In the genomic region with DNA sequence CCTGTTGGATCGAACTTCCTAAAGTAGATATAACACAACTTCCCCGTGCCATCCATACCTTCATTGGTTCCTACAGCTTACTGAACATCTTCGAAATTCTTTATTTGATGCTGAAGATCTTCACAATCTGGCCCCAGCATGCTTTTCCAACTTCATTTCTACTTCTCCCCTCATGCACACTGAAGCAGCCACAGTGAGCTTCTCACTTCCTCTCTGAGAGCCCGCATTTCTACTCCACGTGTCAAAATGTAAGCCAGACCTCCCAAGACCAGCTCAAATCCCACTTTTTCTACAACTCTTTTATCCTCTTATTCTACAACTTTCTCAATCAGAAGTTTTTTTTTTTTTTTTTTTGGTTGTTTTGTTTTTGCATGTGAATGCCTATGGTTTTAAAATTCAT, we compare ENCODE assay signal across 19 cellular contexts.
A peak's percentile ranks its signal among the peaks of the same experiment; 100 is the strongest.
DNase-seq lines count a peak whose midpoint lies in the region; ATAC-seq, FAIRE-seq and TF ChIP-seq lines count a peak whose summit lies in the region.
"Had no signal": no experiment of that assay in that cellular context is flagged by ENCODE, and none has a peak within 500 bp of the region (broad histone marks: within the 10 kb centered on the region; RNA-seq: fewer than 3 reads in every experiment).

No MANE protein-coding gene starts in this region.

- H3K27me3 Mint-ChIP-seq in stimulated activated naive B cell treated with anti-CD40 and anti-IgM and Interleukin-4, amounts not matched to agents 10 μg/mL and 1 μg/mL and 100 μg/mL, for 72 hours = no peaks in the 10 kb centered on the region
- H3K27me3 Mint-ChIP-seq in activated CD4-positive, alpha-beta memory T cell treated with anti-CD3 and anti-CD28 coated beads for 36 hours = no peaks in the 10 kb centered on the region

- H3K4me3 ChIP-seq in HepG2 (replicated peaks in 1 of 3; ENCODE audit: insufficient read depth in 1 of 3, low read depth in 2 of 3, low read length in 3 of 3) (no peak overlapping the region), right lobe of liver (no peak overlapping the region)
- H3K4me3 ChIP-seq: hepatocyte, left lung, psoas muscle, tibial artery had no signal

- H3K27ac ChIP-seq in HepG2 (ENCODE audit: extremely low read length, insufficient read depth, low read length) (no peak overlapping the region), right lobe of liver (no peak overlapping the region)
- H3K27ac ChIP-seq: hepatocyte, KMS-11, left lung, psoas muscle, tibial artery had no signal

- H3K9ac ChIP-seq in HepG2 (ENCODE audit: insufficient read depth, low read depth, low read length) = no peak overlapping the region
- H3K9ac ChIP-seq: KMS-11 had no signal

- TF ChIP-seq CTCF in HepG2 (CRISPR knock-in tag; IDR thresholded peaks at IDR 0.05) (no peak), right lobe of liver (IDR thresholded peaks at IDR 0.05) (no peak)

- DNase-seq in HepG2 (ENCODE audit: low spot score) (no peak), right lobe of liver (no peak), DMS53 (lab: John Stamatoyannopoulos, UW) (no peak)
- DNase-seq in stimulated activated naive B cell treated with anti-CD40 and anti-IgM and Interleukin-4, amounts not matched to agents 10 μg/mL and 1 μg/mL and 100 μg/mL, for 72 hours = no peak
- DNase-seq in stimulated activated naive CD8-positive, alpha-beta T cell treated with anti-CD3 and anti-CD28 coated beads, Interleukin-15, Interleukin-2, amounts not matched to agents 100 U/mL and 50 U/mL, for 24 hours = no peak
- no peak for DNase-seq in activated CD4-positive, alpha-beta memory T cell treated with anti-CD3 and anti-CD28 coated beads for 36 hours
- DNase-seq: activated CD4-positive, alpha-beta T cell treated with anti-CD3 and anti-CD28 coated beads for 48 hours; left lung; NCI-H187 treated with DMSO at 0.1 percent for 48 hours; NCI-H510A; psoas muscle; tibial artery had no signal

- H2AFZ ChIP-seq in HepG2 (ENCODE audit: low read length) = no peak overlapping the region
- H2AFZ ChIP-seq: hepatocyte had no signal

- peaks cover 21% of the 10 kb centered on the region for H3K4me1 ChIP-seq in HepG2 (ENCODE audit: insufficient read depth, low read length)
- H3K4me1 ChIP-seq in right lobe of liver = no peaks in the 10 kb centered on the region

- TF ChIP-seq POLR2A in HepG2 (IDR thresholded peaks at IDR 0.05; ENCODE audit: insufficient read depth in 1 of 2, low read depth in 2 of 2, low read length in 2 of 2) (no peak), right lobe of liver (IDR thresholded peaks at IDR 0.05) (no peak)

- TF ChIP-seq RAD21 in HepG2 (CRISPR knock-in tag; IDR thresholded peaks at IDR 0.05) = no peak

- TF ChIP-seq EP300 in HepG2 (IDR thresholded peaks at IDR 0.05; ENCODE audit: low read depth in 2 of 2, low read length in 2 of 2) (no peak), HepG2 (CRISPR knock-in tag; IDR thresholded peaks at IDR 0.05; ENCODE audit: borderline replicate concordance) (no peak)

- H3K9me3 ChIP-seq in HepG2 (ENCODE audit: low read length) (no peaks in the 10 kb centered on the region), right lobe of liver (no peaks in the 10 kb centered on the region)
- H3K9me3 ChIP-seq: left lung, psoas muscle, tibial artery had no signal

- H3K36me3 ChIP-seq in HepG2 (replicated peaks in 1 of 2; ENCODE audit: control insufficient read depth in 1 of 2, insufficient read depth in 2 of 2, low read length in 2 of 2) (peaks cover 0 to 4% of the 10 kb centered on the region in 2 experiments; a peak in 1 of 5 replicates), right lobe of liver (no peaks in the 10 kb centered on the region)
- H3K36me3 ChIP-seq: left lung, tibial artery had no signal

- FAIRE-seq in HepG2 (lab: Jason Lieb, UNC) = peak; percentile 4
- FAIRE-seq: D721Med, RCC 7860 had no signal

- no TSS peak for BruUV-seq in HepG2 (replicated peaks; lab: Mats Ljungman, UMichigan)

- peak overlapping the region; percentile 54 to 57 for H3K4me3 Mint-ChIP-seq in stimulated activated naive B cell treated with anti-CD40 and anti-IgM and Interleukin-4, amounts not matched to agents 10 μg/mL and 1 μg/mL and 100 μg/mL, for 72 hours
- H3K4me3 Mint-ChIP-seq in activated CD4-positive, alpha-beta memory T cell treated with anti-CD3 and anti-CD28 coated beads for 36 hours = no peak overlapping the region

- POLR2A ChIA-PET in HepG2 (lab: Yijun Ruan, JAX) = no interaction called here
- POLR2A ChIA-PET in activated CD4-positive, alpha-beta memory T cell treated with anti-CD3 and anti-CD28 coated beads for 36 hours (lab: Charles Lee) = no interaction called here

- no peaks in the 10 kb centered on the region for H3K9me3 Mint-ChIP-seq in stimulated activated naive B cell treated with anti-CD40 and anti-IgM and Interleukin-4, amounts not matched to agents 10 μg/mL and 1 μg/mL and 100 μg/mL, for 72 hours
- no peaks in the 10 kb centered on the region for H3K9me3 Mint-ChIP-seq in activated CD4-positive, alpha-beta memory T cell treated with anti-CD3 and anti-CD28 coated beads for 36 hours
- H3K9me3 Mint-ChIP-seq: activated T-helper 2 cell treated with anti-CD3 and anti-CD28 coated beads, Interferon-gamma antibody, Interleukin-2, Interleukin-4, amounts not matched to agents 10 μg/mL and 5 μg/mL and 100 μg/mL, durations not matched to agents 14 hours and 24 hours and 36 hours had no signal

- WGBS in HepG2 (ENCODE audit: low lambda C conversion rate) = 96% methylated on average over 5 of the region's 5 CpGs
- 71% methylated on average over 5 of the region's 5 CpGs for WGBS in right lobe of liver (ENCODE audit: insufficient coverage, low coverage, low lambda C conversion rate, missing lambda C conversion rate)

- no peaks in the 10 kb centered on the region for H3K79me2 ChIP-seq in HepG2 (ENCODE audit: insufficient read depth, low read length)

- H3K4me1 Mint-ChIP-seq in stimulated activated naive B cell treated with anti-CD40 and anti-IgM and Interleukin-4, amounts not matched to agents 10 μg/mL and 1 μg/mL and 100 μg/mL, for 72 hours = peaks cover 46 to 81% of the 10 kb centered on the region in 2 donors
- H3K4me1 Mint-ChIP-seq in activated CD4-positive, alpha-beta memory T cell treated with anti-CD3 and anti-CD28 coated beads for 36 hours (ENCODE audit: low read depth) = peaks cover 75% of the 10 kb centered on the region

- peaks cover 23 to 49% of the 10 kb centered on the region in 2 donors for H3K36me3 Mint-ChIP-seq in stimulated activated naive B cell treated with anti-CD40 and anti-IgM and Interleukin-4, amounts not matched to agents 10 μg/mL and 1 μg/mL and 100 μg/mL, for 72 hours
- peaks cover 6% of the 10 kb centered on the region for H3K36me3 Mint-ChIP-seq in activated CD4-positive, alpha-beta memory T cell treated with anti-CD3 and anti-CD28 coated beads for 36 hours

- H3K4me2 ChIP-seq in HepG2 (ENCODE audit: low read depth, low read length) = no peak overlapping the region
- H3K4me2 ChIP-seq: hepatocyte, KMS-11 had no signal

- in situ Hi-C loops in HepG2 (cut with HindIII; ENCODE audit: extremely low pct_ligation_motif_present, low pct_unique_long_range_greater_than_20kb) = no loop called here

- CTCF ChIA-PET in HepG2 (lab: Yijun Ruan, JAX; ENCODE audit: low intra/inter-chr PET ratio, low total read pairs) = no interaction called here
- CTCF ChIA-PET in activated CD4-positive, alpha-beta memory T cell treated with anti-CD3 and anti-CD28 coated beads for 36 hours (lab: Charles Lee) = interaction anchor here (0.7 to 5.2 kb wide), 2 partner anchors 19 to 96 kb away, joined by 5 to 34 read pairs; no protein-coding TSS in a partner anchor

- H3K27me3 ChIP-seq in HepG2 (ENCODE audit: control insufficient read depth in 1 of 2, insufficient read depth in 2 of 2, low read length in 2 of 2) (no peaks in the 10 kb centered on the region), right lobe of liver (no peaks in the 10 kb centered on the region)
- H3K27me3 ChIP-seq: hepatocyte, left lung, tibial artery had no signal

- no peaks in the 10 kb centered on the region for H4K20me1 ChIP-seq in HepG2 (ENCODE audit: insufficient read depth, low read length)

- intact Hi-C loops in HepG2 (cut with micrococcal nuclease; ENCODE audit: unreplicated experiment) (loop anchor here (10.0 kb wide), 1 partner anchor 158 kb away; no protein-coding TSS in a partner anchor), right lobe of liver (cut with DNase I) (no loop called here)
- intact Hi-C loops in activated CD4-positive, alpha-beta memory T cell treated with anti-CD3 and anti-CD28 coated beads for 36 hours (cut with micrococcal nuclease) = no loop called here

- peak overlapping the region; percentile 77 for H3K27ac Mint-ChIP-seq in stimulated activated naive B cell treated with anti-CD40 and anti-IgM and Interleukin-4, amounts not matched to agents 10 μg/mL and 1 μg/mL and 100 μg/mL, for 72 hours
- H3K27ac Mint-ChIP-seq in activated CD4-positive, alpha-beta memory T cell treated with anti-CD3 and anti-CD28 coated beads for 36 hours = no peak overlapping the region

- ATAC-seq in HepG2 = no peak
- no peak for ATAC-seq in right lobe of liver
- ATAC-seq in GM21528 (IDR thresholded peaks at IDR 0.05; ENCODE audit: low FRiP score, unreplicated experiment) = peak; percentile 52
- peak; percentile 37 for ATAC-seq in HG03520 (IDR thresholded peaks at IDR 0.05; ENCODE audit: unreplicated experiment)
- peak; percentile 35 to 44 for ATAC-seq in stimulated activated naive B cell treated with anti-CD40 and anti-IgM and Interleukin-4, amounts not matched to agents 10 μg/mL and 1 μg/mL and 100 μg/mL, for 72 hours (replicated peaks)
- no peak for ATAC-seq in stimulated activated naive CD8-positive, alpha-beta T cell treated with anti-CD3 and anti-CD28 coated beads, Interleukin-15, Interleukin-2, amounts not matched to agents 100 U/mL and 50 U/mL, for 24 hours
- ATAC-seq: left lung, psoas muscle had no signal

TF ChIP-seq in HepG2, 621 proteins besides CTCF, POLR2A, EP300 and RAD21 (continues in another document):
- no peak for TF ChIP-seq TARDBP (CRISPR knock-in tag; IDR thresholded peaks at IDR 0.05)
- no peak for TF ChIP-seq MYNN (CRISPR knock-in tag; IDR thresholded peaks at IDR 0.05; ENCODE audit: low read depth)
- no peak for TF ChIP-seq ZNF101 (CRISPR knock-in tag; IDR thresholded peaks at IDR 0.05; ENCODE audit: borderline replicate concordance, low read depth)
- no peak for TF ChIP-seq MXD3 (CRISPR knock-in tag; IDR thresholded peaks at IDR 0.05)
- TF ChIP-seq CERS6 (CRISPR knock-in tag; IDR thresholded peaks at IDR 0.05) = no peak

Comparison
In these comparisons a context has a peak if more than half of its experiments do, and no peak if none do; other contexts are left out.
1. ATAC-seq: peak in GM21528 (single experiment), HG03520 (single experiment) and stimulated activated naive B cell treated with anti-CD40 and anti-IgM and Interleukin-4, amounts not matched to agents 10 μg/mL and 1 μg/mL and 100 μg/mL, for 72 hours (2 of 2); none in HepG2 (single experiment), right lobe of liver (0 of 4) and stimulated activated naive CD8-positive, alpha-beta T cell treated with anti-CD3 and anti-CD28 coated beads, Interleukin-15, Interleukin-2, amounts not matched to agents 100 U/mL and 50 U/mL, for 24 hours (single experiment).